18 cellular contexts compared by ENCODE assay signal in genomic region chr20:61982951-61983315, GRCh38.
"Had no signal": no experiment of that assay in that cellular context is flagged by ENCODE, and none has a peak within 500 bp of the region (broad histone marks: within the 10 kb centered on the region; RNA-seq: fewer than 3 reads in every experiment).

No MANE protein-coding gene starts in this region.

- H3K4me2 ChIP-seq: SK-N-SH had no signal

- H3K27me3 ChIP-seq: Peyer's patch had no signal

- H3K9me2 ChIP-seq: SK-N-SH had no signal

- H3K27ac ChIP-seq: HL-60, Peyer's patch had no signal

- H3K4me1 ChIP-seq: Peyer's patch had no signal

- DNase-seq: KBM-7, NCI-H1092, NCI-H1105 treated with DMSO at 0.1 percent for 48 hours, NCI-H1417 treated with DMSO at 0.1 percent for 48 hours, NCI-H146, NCI-H1694 treated with DMSO at 0.1 percent for 48 hours, NCI-H1930, NCI-H2081, NCI-H2107, NCI-H2227 treated with DMSO at 0.1 percent for 48 hours, NCI-H524, NCI-H69, NCI-H774, PC-3, Peyer's patch, SHP77, SK-N-SH had no signal

- ATAC-seq: PC-3 had no signal

- H3K4me3 ChIP-seq: Peyer's patch had no signal

- H3K9ac ChIP-seq: SK-N-SH had no signal

- H3K9me3 ChIP-seq: Peyer's patch, SK-N-SH had no signal
